ENCODE assay signal across 30 cellular contexts in genomic region chr7:152122540-152122939, GRCh38.
"Had no signal": no experiment of that assay in that cellular context is flagged by ENCODE, and none has a peak within 500 bp of the region (broad histone marks: within the 10 kb centered on the region; RNA-seq: fewer than 3 reads in every experiment).

No MANE protein-coding gene starts in this region.

- H3K27me3 ChIP-seq: left lung, pancreas, stomach, testis, thyroid gland, transverse colon, uterus had no signal

- H3K27ac Mint-ChIP-seq: immature natural killer cell; nephron; stimulated activated naive B cell treated with anti-CD40 and anti-IgM and Interleukin-4, amounts not matched to agents 10 μg/mL and 1 μg/mL and 100 μg/mL, for 72 hours had no signal

- H3K4me1 ChIP-seq: left lung, lower lobe of right lung, pancreas, prostate gland, stomach, testis, thyroid gland, transverse colon, uterus had no signal

- DNase-seq: hypothalamus; immature natural killer cell; kidney; left colon; left lung; lower lobe of right lung; mammary epithelial cell; mesenchymal stem cell; naive thymus-derived CD8-positive, alpha-beta T cell; nucleus accumbens; pancreas; retina; right cardiac atrium; stimulated activated CD4-positive, alpha-beta T cell treated with anti-CD3 and anti-CD28 coated beads, Interleukin-12 subunit alpha, Interleukin-12 subunit beta, amount 100 ng/mL, for 4 hours; stimulated activated CD4-positive, alpha-beta T cell treated with anti-CD3 and anti-CD28 coated beads, Interleukin-15, amount 100 ng/mL, for 24 hours; stimulated activated CD4-positive, alpha-beta T cell treated with anti-CD3 and anti-CD28 coated beads, Interleukin-2, amount 100 ng/mL, for 24 hours; stimulated activated CD4-positive, alpha-beta T cell treated with anti-CD3 and anti-CD28 coated beads, Interleukin-4, amount 100 ng/mL, for 1 hour; stimulated activated naive B cell treated with anti-CD40 and anti-IgM and Interleukin-4, amounts not matched to agents 10 μg/mL and 1 μg/mL and 100 μg/mL, for 72 hours; stimulated activated naive CD8-positive, alpha-beta T cell treated with anti-CD3 and anti-CD28 coated beads, Interleukin-15, Interleukin-2, amounts not matched to agents 100 U/mL and 50 U/mL, for 24 hours; stomach; testis; thyroid gland; transverse colon; uterus had no signal

- FAIRE-seq: islet of Langerhans, kidney, pancreas had no signal

- H3K4me3 Mint-ChIP-seq: immature natural killer cell; nephron; neural crest cell; stimulated activated naive B cell treated with anti-CD40 and anti-IgM and Interleukin-4, amounts not matched to agents 10 μg/mL and 1 μg/mL and 100 μg/mL, for 72 hours had no signal

- H3K4me3 ChIP-seq: left lung, lower lobe of right lung, pancreas, prostate gland, skin epidermis, stomach, testis, thyroid gland, transverse colon, uterus had no signal

- H3K36me3 ChIP-seq: uterus had no signal

- H3K27ac ChIP-seq: left lung, lower lobe of right lung, pancreas, prostate gland, skin epidermis, stomach, testis, thyroid gland, transverse colon, uterus had no signal

- ATAC-seq: left colon; left lung; lower lobe of right lung; naive thymus-derived CD8-positive, alpha-beta T cell; pancreas; right cardiac atrium; sciatic nerve; stimulated activated naive B cell treated with anti-CD40 and anti-IgM and Interleukin-4, amounts not matched to agents 10 μg/mL and 1 μg/mL and 100 μg/mL, for 72 hours; stimulated activated naive CD8-positive, alpha-beta T cell treated with anti-CD3 and anti-CD28 coated beads, Interleukin-15, Interleukin-2, amounts not matched to agents 100 U/mL and 50 U/mL, for 24 hours had no signal

- H3K9me3 ChIP-seq: left lung, pancreas, prostate gland, testis, thyroid gland, uterus had no signal

- H3K4me1 Mint-ChIP-seq: nephron, neural crest cell had no signal

- H3K27me3 Mint-ChIP-seq: naive thymus-derived CD8-positive, alpha-beta T cell; stimulated activated naive B cell treated with anti-CD40 and anti-IgM and Interleukin-4, amounts not matched to agents 10 μg/mL and 1 μg/mL and 100 μg/mL, for 72 hours had no signal
